In the genomic region with DNA sequence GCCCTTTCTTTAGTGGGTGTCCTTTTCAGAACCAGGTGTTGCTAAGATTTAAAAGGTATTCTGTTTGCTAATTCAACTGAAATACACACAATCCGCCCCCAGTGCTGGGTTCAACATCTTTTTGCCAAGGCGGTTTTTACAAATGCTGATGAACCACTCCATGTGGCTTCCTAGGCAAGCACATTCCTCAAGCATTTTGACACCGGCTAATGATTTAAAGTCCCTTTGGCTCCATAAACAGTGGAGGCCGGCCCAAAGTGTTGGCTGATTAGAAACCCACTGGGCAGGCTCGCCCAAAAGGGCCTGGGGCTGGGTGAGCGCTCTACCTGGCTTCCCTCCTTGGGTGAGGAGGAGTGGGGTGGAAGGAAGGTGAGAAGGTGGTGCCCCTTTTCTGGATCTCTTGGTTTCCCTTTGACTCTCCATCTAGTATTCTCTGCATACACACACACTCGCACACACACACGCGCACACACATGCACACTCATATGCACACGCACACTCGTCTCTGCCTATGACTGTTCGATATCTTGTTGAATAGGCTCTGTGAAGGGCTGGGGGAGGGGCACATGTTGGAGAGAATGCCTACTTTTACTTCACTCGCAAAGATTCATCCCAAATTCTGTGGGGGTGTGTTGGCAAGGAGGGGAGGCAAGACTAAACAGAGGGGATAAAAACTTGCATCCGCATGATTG, we compare ENCODE assay signal across 8 cellular contexts.
DNase-seq lines count a peak whose midpoint lies in the region; ATAC-seq and TF ChIP-seq lines count a peak whose summit lies in the region.

No MANE protein-coding gene starts in this region.

- WGBS in esophagus muscularis mucosa = 65% methylated on average over 14 of the region's 14 CpGs

- POLR2A ChIA-PET in CD8-positive, alpha-beta T cell (lab: Charles Lee) = no interaction called here

- no peaks in the 10 kb centered on the region for H3K27me3 Mint-ChIP-seq in CD8-positive, alpha-beta T cell (ENCODE audit: low read depth)

- no peak for TF ChIP-seq EP300 in esophagus muscularis mucosa (IDR thresholded peaks at IDR 0.05)

- no peak overlapping the region for H3K27ac ChIP-seq in CD8-positive, alpha-beta T cell (ENCODE audit: low read depth, low read length)
- H3K27ac ChIP-seq in esophagus muscularis mucosa (replicated peaks in 1 of 4) (peak overlapping the region; percentile 8 to 70 (median 56)), neutrophil (no peak overlapping the region)

- CTCF ChIA-PET in CD8-positive, alpha-beta T cell (lab: Charles Lee) = interaction anchor here (0.6 to 3.9 kb wide), 19 partner anchors 12 to 300 kb away, joined by 3 to 37 read pairs (median 4); no protein-coding TSS in a partner anchor

- no peak for TF ChIP-seq CTCF in CD8-positive, alpha-beta T cell (IDR thresholded peaks at IDR 0.05)
- TF ChIP-seq CTCF in esophagus muscularis mucosa (IDR thresholded peaks at IDR 0.05) (no peak), neutrophil (IDR thresholded peaks at IDR 0.05) (no peak)

- no peaks in the 10 kb centered on the region for H3K9me3 ChIP-seq in CD8-positive, alpha-beta T cell (ENCODE audit: low read length)
- no peaks in the 10 kb centered on the region for H3K9me3 ChIP-seq in esophagus muscularis mucosa
- no peaks in the 10 kb centered on the region for H3K9me3 ChIP-seq in neutrophil

- H3K27ac Mint-ChIP-seq in CD8-positive, alpha-beta T cell = no peak overlapping the region

- no peaks in the 10 kb centered on the region for H3K36me3 Mint-ChIP-seq in CD8-positive, alpha-beta T cell

- intact Hi-C loops in CD8-positive, alpha-beta T cell (cut with DNase I, micrococcal nuclease) = loop anchor here (1.0 to 5.0 kb wide), 8 partner anchors 53 to 601 kb away; partner anchors contain the start of gene CD164 (in 1 of the 2)
- intact Hi-C loops in esophagus muscularis mucosa (cut with DNase I) = loop anchor here (2.0 to 5.0 kb wide), 3 partner anchors 51 to 239 kb away; no protein-coding TSS in a partner anchor

- H3K4me1 ChIP-seq in CD8-positive, alpha-beta T cell (ENCODE audit: insufficient read depth, low read length) = peaks cover 6% of the 10 kb centered on the region
- H3K4me1 ChIP-seq in esophagus muscularis mucosa (peaks cover 6 to 21% (median 19%) of the 10 kb centered on the region in 4 donors), neutrophil (ENCODE audit: control insufficient read depth in 1 of 2, insufficient read depth in 1 of 2, low read depth in 1 of 2, low read length in 1 of 2) (peaks cover 10% of the 10 kb centered on the region in 2 experiments)

- no peak for ATAC-seq in CD8-positive, alpha-beta T cell
- peak; percentile 9; the same call in 2 of the 3 replicates for ATAC-seq in SK-N-SH treated with all-trans-retinoic acid at 6 μM for 48 hours
- no peak for ATAC-seq in GM18858 (IDR thresholded peaks at IDR 0.05; ENCODE audit: unreplicated experiment)

- peak overlapping the region; percentile 85 for H3K4me3 Mint-ChIP-seq in CD8-positive, alpha-beta T cell

- no peaks in the 10 kb centered on the region for H3K9me3 Mint-ChIP-seq in CD8-positive, alpha-beta T cell

- no peaks in the 10 kb centered on the region for H3K36me3 ChIP-seq in CD8-positive, alpha-beta T cell (ENCODE audit: insufficient read depth, low read length)
- H3K36me3 ChIP-seq in esophagus muscularis mucosa = no peaks in the 10 kb centered on the region
- H3K36me3 ChIP-seq in neutrophil = no peaks in the 10 kb centered on the region

- DNase-seq in CD8-positive, alpha-beta T cell = peak in 1 of 7 experiments; percentile 8
- peak; percentile 89 for DNase-seq in esophagus muscularis mucosa (ENCODE audit: extremely low spot score)
- no peak for DNase-seq in NCI-H748 (lab: John Stamatoyannopoulos, UW; ENCODE audit: unreplicated experiment)
- DNase-seq in islet precursor cell = no peak
- DNase-seq in NOMO-1 (lab: John Stamatoyannopoulos, UW; ENCODE audit: unreplicated experiment in 2 of 2) = no peak

- H3K27me3 ChIP-seq in CD8-positive, alpha-beta T cell (ENCODE audit: insufficient read depth, low read length) = no peaks in the 10 kb centered on the region
- H3K27me3 ChIP-seq in esophagus muscularis mucosa (no peaks in the 10 kb centered on the region), neutrophil (peaks cover 23% of the 10 kb centered on the region)

- no peak overlapping the region for H3K4me3 ChIP-seq in CD8-positive, alpha-beta T cell (ENCODE audit: low read depth, low read length)
- H3K4me3 ChIP-seq in esophagus muscularis mucosa = peak overlapping the region; percentile 42 to 55 (median 52)
- peak overlapping the region; percentile 42 to 54 for H3K4me3 ChIP-seq in neutrophil (ENCODE audit: low read depth in 1 of 2, low read length in 1 of 2)

- peaks cover 8% of the 10 kb centered on the region for H3K4me1 Mint-ChIP-seq in CD8-positive, alpha-beta T cell (ENCODE audit: low read depth)

- TF ChIP-seq POLR2A in esophagus muscularis mucosa (IDR thresholded peaks at IDR 0.05; ENCODE audit: low read depth) = no peak

TF ChIP-seq in SK-N-SH treated with all-trans-retinoic acid at 6 μM for 48 hours, 23 proteins besides CTCF, POLR2A, EP300 and RAD21:
- no peak for TF ChIP-seq ZNF8 (CRISPR knock-in tag; IDR thresholded peaks at IDR 0.05)
- no peak for TF ChIP-seq RARB (CRISPR knock-in tag; IDR thresholded peaks at IDR 0.05)
- TF ChIP-seq ESRRG (CRISPR knock-in tag; IDR thresholded peaks at IDR 0.05) = no peak
- TF ChIP-seq GLIS3 (CRISPR knock-in tag; IDR thresholded peaks at IDR 0.05) = no peak
- no peak for TF ChIP-seq ISL1 (CRISPR knock-in tag; IDR thresholded peaks at IDR 0.05)
- TF ChIP-seq, protein P1, sequence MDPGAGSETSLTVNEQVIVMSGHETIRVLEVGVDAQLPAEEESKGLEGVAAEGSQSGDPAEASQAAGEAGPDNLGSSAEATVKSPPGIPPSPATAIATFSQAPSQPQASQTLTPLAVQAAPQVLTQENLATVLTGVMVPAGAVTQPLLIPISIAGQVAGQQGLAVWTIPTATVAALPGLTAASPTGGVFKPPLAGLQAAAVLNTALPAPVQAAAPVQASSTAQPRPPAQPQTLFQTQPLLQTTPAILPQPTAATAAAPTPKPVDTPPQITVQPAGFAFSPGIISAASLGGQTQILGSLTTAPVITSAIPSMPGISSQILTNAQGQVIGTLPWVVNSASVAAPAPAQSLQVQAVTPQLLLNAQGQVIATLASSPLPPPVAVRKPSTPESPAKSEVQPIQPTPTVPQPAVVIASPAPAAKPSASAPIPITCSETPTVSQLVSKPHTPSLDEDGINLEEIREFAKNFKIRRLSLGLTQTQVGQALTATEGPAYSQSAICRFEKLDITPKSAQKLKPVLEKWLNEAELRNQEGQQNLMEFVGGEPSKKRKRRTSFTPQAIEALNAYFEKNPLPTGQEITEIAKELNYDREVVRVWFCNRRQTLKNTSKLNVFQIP (CRISPR knock-in tag; IDR thresholded peaks at IDR 0.05; ENCODE audit: borderline replicate concordance, low read depth) = no peak
- TF ChIP-seq ARNTL (CRISPR knock-in tag; IDR thresholded peaks at IDR 0.05; ENCODE audit: borderline replicate concordance, low read depth) = no peak
- no peak for TF ChIP-seq PPARA (CRISPR knock-in tag; IDR thresholded peaks at IDR 0.05; ENCODE audit: borderline replicate concordance)
- TF ChIP-seq OSR1 (CRISPR knock-in tag; IDR thresholded peaks at IDR 0.05) = no peak
- TF ChIP-seq, protein P2, sequence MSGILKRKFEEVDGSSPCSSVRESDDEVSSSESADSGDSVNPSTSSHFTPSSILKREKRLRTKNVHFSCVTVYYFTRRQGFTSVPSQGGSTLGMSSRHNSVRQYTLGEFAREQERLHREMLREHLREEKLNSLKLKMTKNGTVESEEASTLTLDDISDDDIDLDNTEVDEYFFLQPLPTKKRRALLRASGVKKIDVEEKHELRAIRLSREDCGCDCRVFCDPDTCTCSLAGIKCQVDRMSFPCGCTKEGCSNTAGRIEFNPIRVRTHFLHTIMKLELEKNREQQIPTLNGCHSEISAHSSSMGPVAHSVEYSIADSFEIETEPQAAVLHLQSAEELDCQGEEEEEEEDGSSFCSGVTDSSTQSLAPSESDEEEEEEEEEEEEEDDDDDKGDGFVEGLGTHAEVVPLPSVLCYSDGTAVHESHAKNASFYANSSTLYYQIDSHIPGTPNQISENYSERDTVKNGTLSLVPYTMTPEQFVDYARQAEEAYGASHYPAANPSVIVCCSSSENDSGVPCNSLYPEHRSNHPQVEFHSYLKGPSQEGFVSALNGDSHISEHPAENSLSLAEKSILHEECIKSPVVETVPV (CRISPR knock-in tag; IDR thresholded peaks at IDR 0.05) = no peak
- no peak for TF ChIP-seq BACH2 (CRISPR knock-in tag; IDR thresholded peaks at IDR 0.05; ENCODE audit: borderline replicate concordance)
- no peak for TF ChIP-seq TOX (CRISPR knock-in tag; IDR thresholded peaks at IDR 0.05; ENCODE audit: borderline replicate concordance)
TF ChIP-seq in SK-N-SH treated with all-trans-retinoic acid at 6 μM for 48 hours: peak in this region for 0.

Comparison
In these comparisons a context has a peak if more than half of its experiments do, and no peak if none do; other contexts are left out.
1. H3K27ac ChIP-seq: peak in esophagus muscularis mucosa (4 of 4); none in CD8-positive, alpha-beta T cell (single experiment) and neutrophil (single experiment).